Comparison of ENCODE assay signal across 20 cellular contexts in the genomic region with DNA sequence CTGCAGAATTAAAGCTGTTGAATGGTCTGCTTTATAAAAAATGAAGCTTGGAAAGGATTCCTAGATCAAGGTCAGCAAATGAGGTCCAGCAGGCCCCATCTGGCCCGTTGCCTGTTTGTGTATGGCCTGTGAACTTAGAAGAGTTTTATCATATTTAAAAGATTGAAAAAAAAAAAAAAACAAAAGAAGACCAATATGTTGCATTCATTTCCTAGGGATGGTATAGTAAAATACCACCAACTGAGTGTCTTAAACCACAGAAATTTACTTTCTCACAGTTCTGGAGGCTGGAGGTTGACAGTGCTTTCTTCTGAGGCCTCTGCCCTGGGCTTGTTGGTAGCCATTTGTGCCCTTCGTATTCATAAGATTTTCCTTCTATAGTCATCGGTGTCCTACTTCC.
"Had no signal": no experiment of that assay in that cellular context is flagged by ENCODE, and none has a peak within 500 bp of the region (broad histone marks: within the 10 kb centered on the region; RNA-seq: fewer than 3 reads in every experiment).

No MANE protein-coding gene starts in this region.

- H3K4me1 Mint-ChIP-seq: naive B cell; nephron; stimulated activated memory B cell treated with anti-CD40 and anti-IgM and Interleukin-4, amounts not matched to agents 10 μg/mL and 1 μg/mL and 100 μg/mL, for 72 hours had no signal

- H3K27ac Mint-ChIP-seq: naive B cell; nephron; stimulated activated memory B cell treated with anti-CD40 and anti-IgM and Interleukin-4, amounts not matched to agents 10 μg/mL and 1 μg/mL and 100 μg/mL, for 72 hours; stimulated activated naive CD8-positive, alpha-beta T cell treated with anti-CD3 and anti-CD28 coated beads, Interleukin-15, Interleukin-2, amounts not matched to agents 100 ng/mL and 50 ng/mL, for 24 hours had no signal

- H3K36me3 Mint-ChIP-seq: naive B cell; stimulated activated memory B cell treated with anti-CD40 and anti-IgM and Interleukin-4, amounts not matched to agents 10 μg/mL and 1 μg/mL and 100 μg/mL, for 72 hours had no signal

- DNase-seq: colonic mucosa; dermis blood vessel endothelial cell; erythroblast; foreskin melanocyte; head of caudate nucleus; left colon; left ventricle myocardium superior; mesenchymal stem cell; naive B cell; posterior cingulate gyrus; stimulated activated CD4-positive, alpha-beta T cell treated with anti-CD3 and anti-CD28 coated beads, Interleukin-4, amount 100 ng/mL, for 24 hours; tibial artery; upper lobe of left lung; uterus had no signal

- H3K4me3 Mint-ChIP-seq: naive B cell; nephron; stimulated activated memory B cell treated with anti-CD40 and anti-IgM and Interleukin-4, amounts not matched to agents 10 μg/mL and 1 μg/mL and 100 μg/mL, for 72 hours; stimulated activated naive CD8-positive, alpha-beta T cell treated with anti-CD3 and anti-CD28 coated beads, Interleukin-15, Interleukin-2, amounts not matched to agents 100 ng/mL and 50 ng/mL, for 24 hours had no signal

- H3K4me3 ChIP-seq: colonic mucosa, hepatocyte, lung, smooth muscle cell, tibial artery, upper lobe of left lung, uterus had no signal

- H3K27me3 Mint-ChIP-seq: naive B cell; stimulated activated memory B cell treated with anti-CD40 and anti-IgM and Interleukin-4, amounts not matched to agents 10 μg/mL and 1 μg/mL and 100 μg/mL, for 72 hours; stimulated activated naive CD8-positive, alpha-beta T cell treated with anti-CD3 and anti-CD28 coated beads, Interleukin-15, Interleukin-2, amounts not matched to agents 100 ng/mL and 50 ng/mL, for 24 hours had no signal

- ATAC-seq: left colon; left ventricle myocardium superior; stimulated activated memory B cell treated with anti-CD40 and anti-IgM and Interleukin-4, amounts not matched to agents 10 μg/mL and 1 μg/mL and 100 μg/mL, for 72 hours had no signal

- H3K9me3 Mint-ChIP-seq: naive B cell; nephron; stimulated activated memory B cell treated with anti-CD40 and anti-IgM and Interleukin-4, amounts not matched to agents 10 μg/mL and 1 μg/mL and 100 μg/mL, for 72 hours; stimulated activated naive CD8-positive, alpha-beta T cell treated with anti-CD3 and anti-CD28 coated beads, Interleukin-15, Interleukin-2, amounts not matched to agents 100 ng/mL and 50 ng/mL, for 24 hours had no signal
